Comparison of ENCODE assay signal across 8 cellular contexts in the genomic region with DNA sequence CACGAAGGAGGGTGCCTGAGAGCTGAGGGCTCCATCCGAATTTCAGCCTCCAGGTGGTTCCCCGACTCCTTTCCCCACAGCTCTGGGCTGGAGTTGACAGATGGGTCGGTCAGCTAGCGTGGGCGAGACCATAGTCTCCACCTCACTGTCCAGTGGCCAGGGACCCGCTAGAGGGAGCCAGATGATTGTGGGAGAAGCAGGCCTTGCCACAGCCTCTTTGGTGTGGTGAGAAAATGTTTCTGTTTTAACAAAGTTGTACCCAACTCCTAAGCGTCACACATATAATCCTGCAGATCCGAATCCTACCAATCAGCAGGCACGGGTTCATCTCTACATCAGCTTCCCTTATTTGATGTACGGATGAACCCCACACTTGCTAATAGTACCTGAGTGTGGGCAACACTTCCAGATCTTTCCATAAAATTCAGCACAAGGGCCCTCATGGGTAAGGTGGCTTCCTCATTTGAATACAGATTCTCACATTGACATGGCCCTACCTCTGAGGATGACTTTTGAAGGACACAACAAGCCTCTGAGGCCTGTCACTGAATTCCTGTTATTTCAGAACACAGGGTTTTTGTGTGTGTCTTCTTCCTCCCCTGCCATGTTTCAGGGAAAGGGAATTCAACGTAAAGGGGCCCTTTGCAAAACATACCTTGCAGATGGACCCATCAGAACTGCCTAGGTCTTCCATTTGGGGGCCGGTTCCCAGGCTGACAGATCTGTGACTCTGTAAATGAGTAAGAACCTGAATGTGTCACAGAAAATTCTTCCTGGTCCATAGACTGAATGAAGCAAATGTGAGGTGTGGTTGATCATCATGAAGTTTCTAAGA.
DNase-seq lines count a peak whose midpoint lies in the region; ATAC-seq and TF ChIP-seq lines count a peak whose summit lies in the region.

No MANE protein-coding gene starts in this region.

- peak overlapping the region; percentile 76 for H3K27ac Mint-ChIP-seq in activated T-helper 1 cell treated with anti-CD3 and anti-CD28 coated beads, Interleukin-12 subunit alpha, Interleukin-12 subunit beta, Interleukin-2, Interleukin-4 antibody, amounts not matched to agents 30 ng/mL and 10 ng/mL and 1 ng/mL, durations not matched to agents 14 hours and 24 hours and 36 hours

- TF ChIP-seq POLR2A in Peyer's patch (IDR thresholded peaks at IDR 0.05), result no peak
- no peak for TF ChIP-seq POLR2A in suprapubic skin (IDR thresholded peaks at IDR 0.05)

- peaks cover 3% of the 10 kb centered on the region for H3K27me3 Mint-ChIP-seq in activated T-helper 1 cell treated with anti-CD3 and anti-CD28 coated beads, Interleukin-12 subunit alpha, Interleukin-12 subunit beta, Interleukin-2, Interleukin-4 antibody, amounts not matched to agents 30 ng/mL and 10 ng/mL and 1 ng/mL, durations not matched to agents 14 hours and 24 hours and 36 hours (ENCODE audit: insufficient read depth)

- H3K9me3 ChIP-seq in Peyer's patch, result no peaks in the 10 kb centered on the region
- no peaks in the 10 kb centered on the region for H3K9me3 ChIP-seq in suprapubic skin

- H3K36me3 Mint-ChIP-seq in activated T-helper 1 cell treated with anti-CD3 and anti-CD28 coated beads, Interleukin-12 subunit alpha, Interleukin-12 subunit beta, Interleukin-2, Interleukin-4 antibody, amounts not matched to agents 30 ng/mL and 10 ng/mL and 1 ng/mL, durations not matched to agents 14 hours and 24 hours and 36 hours (ENCODE audit: low read depth), result no peaks in the 10 kb centered on the region

- peak; percentile 52 for DNase-seq in DMS53 treated with DMSO at 0.1 percent for 48 hours (lab: John Stamatoyannopoulos, UW; ENCODE audit: unreplicated experiment)
- DNase-seq in HuH-7 (ENCODE audit: low spot score), result peak; percentile 78
- peak; percentile 78 to 94 (median 90) for DNase-seq in Peyer's patch
- peak; percentile 77 for DNase-seq in activated T-helper 1 cell treated with anti-CD3 and anti-CD28 coated beads, Interleukin-12 subunit alpha, Interleukin-12 subunit beta, Interleukin-2, Interleukin-4 antibody, amounts not matched to agents 30 ng/mL and 10 ng/mL and 1 ng/mL, durations not matched to agents 14 hours and 24 hours and 36 hours (ENCODE audit: low spot score)
- peak; percentile 68 for DNase-seq in fibroblast of villous mesenchyme (ENCODE audit: low read depth)
- DNase-seq in nucleus accumbens (lab: John Stamatoyannopoulos, UW), result peak in 49 of 56 donors; percentile 4 to 79 (median 45)
- DNase-seq in suprapubic skin (ENCODE audit: low spot score in 2 of 2), result peak; percentile 78 to 89

- H3K4me3 Mint-ChIP-seq in activated T-helper 1 cell treated with anti-CD3 and anti-CD28 coated beads, Interleukin-12 subunit alpha, Interleukin-12 subunit beta, Interleukin-2, Interleukin-4 antibody, amounts not matched to agents 30 ng/mL and 10 ng/mL and 1 ng/mL, durations not matched to agents 14 hours and 24 hours and 36 hours, result peak overlapping the region; percentile 48

- H3K36me3 ChIP-seq in Peyer's patch (no peaks in the 10 kb centered on the region), suprapubic skin (no peaks in the 10 kb centered on the region)

- H3K27ac ChIP-seq in Peyer's patch (peak overlapping the region in 1 of 4 donors; percentile 46), suprapubic skin (no peak overlapping the region)

- ATAC-seq in GM21528 (IDR thresholded peaks at IDR 0.05; ENCODE audit: low FRiP score, unreplicated experiment), result peak; percentile 63

- H3K9me3 Mint-ChIP-seq in activated T-helper 1 cell treated with anti-CD3 and anti-CD28 coated beads, Interleukin-12 subunit alpha, Interleukin-12 subunit beta, Interleukin-2, Interleukin-4 antibody, amounts not matched to agents 30 ng/mL and 10 ng/mL and 1 ng/mL, durations not matched to agents 14 hours and 24 hours and 36 hours, result no peaks in the 10 kb centered on the region

- H3K4me3 ChIP-seq in Peyer's patch, result no peak overlapping the region
- H3K4me3 ChIP-seq in fibroblast of villous mesenchyme (ENCODE audit: low read depth, low read length), result no peak overlapping the region
- H3K4me3 ChIP-seq in suprapubic skin, result no peak overlapping the region

- TF ChIP-seq CTCF in Peyer's patch (IDR thresholded peaks at IDR 0.05) (peak; percentile 56 to 85 (median 73)), fibroblast of villous mesenchyme (IDR thresholded peaks at IDR 0.05; ENCODE audit: insufficient read depth, low read depth, low read length) (peak; percentile 89), suprapubic skin (IDR thresholded peaks at IDR 0.05) (peak; percentile 33 to 73)

- peaks cover 0 to 4% (median 0%) of the 10 kb centered on the region in 4 donors for H3K4me1 ChIP-seq in Peyer's patch
- H3K4me1 ChIP-seq in suprapubic skin, result peaks cover 3% of the 10 kb centered on the region

- TF ChIP-seq EP300 in suprapubic skin (IDR thresholded peaks at IDR 0.05), result no peak

- intact Hi-C loops in activated T-helper 1 cell treated with anti-CD3 and anti-CD28 coated beads, Interleukin-12 subunit alpha, Interleukin-12 subunit beta, Interleukin-2, Interleukin-4 antibody, amounts not matched to agents 30 ng/mL and 10 ng/mL and 1 ng/mL, durations not matched to agents 14 hours and 24 hours and 36 hours (cut with micrococcal nuclease), result loop anchor here (1.0 to 2.0 kb wide), 17 partner anchors 20 to 1208 kb away; a partner anchor contains a TSS

- 35% methylated on average over 13 of the region's 13 CpGs for WGBS in suprapubic skin

- H3K27me3 ChIP-seq in Peyer's patch, result no peaks in the 10 kb centered on the region
- peaks cover 3% of the 10 kb centered on the region for H3K27me3 ChIP-seq in suprapubic skin

- peaks cover 52% of the 10 kb centered on the region for H3K4me1 Mint-ChIP-seq in activated T-helper 1 cell treated with anti-CD3 and anti-CD28 coated beads, Interleukin-12 subunit alpha, Interleukin-12 subunit beta, Interleukin-2, Interleukin-4 antibody, amounts not matched to agents 30 ng/mL and 10 ng/mL and 1 ng/mL, durations not matched to agents 14 hours and 24 hours and 36 hours (ENCODE audit: low read depth)
